17 cellular contexts compared by ENCODE assay signal in the genomic region with DNA sequence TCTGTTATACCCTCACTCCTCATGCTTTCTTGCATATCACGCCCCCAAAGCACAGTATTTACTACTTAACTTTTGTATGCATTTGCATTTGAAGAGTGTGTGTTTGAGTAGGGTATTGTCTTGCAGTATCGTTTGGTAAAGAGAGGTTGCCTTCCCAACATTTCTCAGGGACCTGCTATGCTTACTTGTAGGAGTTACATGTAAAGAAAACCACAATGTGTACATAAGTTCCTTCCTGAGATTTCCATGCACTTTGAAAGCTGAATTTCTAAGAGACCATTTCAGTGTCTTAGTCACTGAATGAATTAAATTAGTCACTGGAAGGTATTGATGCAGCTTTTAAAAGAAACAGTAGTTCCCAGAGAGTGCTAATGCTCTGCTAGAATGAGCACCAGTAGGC.
A peak's percentile ranks its signal among the peaks of the same experiment; 100 is the strongest.
DNase-seq lines count a peak whose midpoint lies in the region; ATAC-seq and TF ChIP-seq lines count a peak whose summit lies in the region.
"Had no signal": no experiment of that assay in that cellular context is flagged by ENCODE, and none has a peak within 500 bp of the region (broad histone marks: within the 10 kb centered on the region; RNA-seq: fewer than 3 reads in every experiment).

No MANE protein-coding gene starts in this region.

- no peak overlapping the region for H4K5ac ChIP-seq in H9 (ENCODE audit: insufficient read length, low read depth, low read length)

- H3K4me1 Mint-ChIP-seq in H9, result peaks cover 50 to 53% of the 10 kb centered on the region in 2 experiments
- H3K4me1 Mint-ChIP-seq: stimulated activated memory B cell treated with anti-CD40 and anti-IgM and Interleukin-4, amounts not matched to agents 10 μg/mL and 1 μg/mL and 100 μg/mL, for 72 hours had no signal

- H3K14ac ChIP-seq in H9 (ENCODE audit: insufficient read depth, low read length), result no peak overlapping the region

- WGBS in H9 (ENCODE audit: extremely low coverage, insufficient read length, low lambda C conversion rate), result no CpG with 5 or more reads among the region's 2 CpGs

- no peak overlapping the region for H2BK5ac ChIP-seq in H9 (ENCODE audit: insufficient read length, low read length)

- no peaks in the 10 kb centered on the region for H3K27me3 Mint-ChIP-seq in H9 (ENCODE audit: low read depth)
- H3K27me3 Mint-ChIP-seq: dendritic cell treated with granulocyte-macrophage colony-stimulating factor and Interleukin-4, amounts not matched to agents 40 ng/mL and 50 ng/mL, for 4 days; stimulated activated memory B cell treated with anti-CD40 and anti-IgM and Interleukin-4, amounts not matched to agents 10 μg/mL and 1 μg/mL and 100 μg/mL, for 72 hours had no signal

- no peaks in the 10 kb centered on the region for H3K9me3 ChIP-seq in H9 (ENCODE audit: control insufficient read depth, low read depth, low read length)
- H3K9me3 ChIP-seq in PC-3 (ENCODE audit: low read length), result no peaks in the 10 kb centered on the region
- H3K9me3 ChIP-seq: right lobe of liver, thyroid gland had no signal

- no peaks in the 10 kb centered on the region for H3K36me3 ChIP-seq in PC-3 (ENCODE audit: low read depth, low read length)
- H3K36me3 ChIP-seq: right lobe of liver, thyroid gland had no signal

- no peaks in the 10 kb centered on the region for H4K20me1 ChIP-seq in H9 (ENCODE audit: control insufficient read depth, insufficient read depth, insufficient read length)
- H4K20me1 ChIP-seq in PC-3 (ENCODE audit: low read length), result no peaks in the 10 kb centered on the region

- no peaks in the 10 kb centered on the region for H3K79me1 ChIP-seq in H9 (ENCODE audit: insufficient read depth, low read depth, low read length, poor library complexity, severe bottlenecking)

- CTCF ChIA-PET in PC-3 (lab: Charles Lee), result interaction anchor here (0.5 to 0.9 kb wide), 2 partner anchors 123 to 647 kb away, joined by 3 read pairs; no protein-coding TSS in a partner anchor

- H2AK5ac ChIP-seq in H9 (ENCODE audit: insufficient read length, low read length), result no peak overlapping the region

- H3K9ac ChIP-seq in H9 (ENCODE audit: extremely low read depth, insufficient read length, low read length), result no peak overlapping the region
- H3K9ac ChIP-seq in PC-3 (ENCODE audit: low read length), result no peak overlapping the region

- no peak overlapping the region for H3K4ac ChIP-seq in H9 (ENCODE audit: low read depth, low read length)

- H2AFZ ChIP-seq in H9 (ENCODE audit: low read length) (no peak overlapping the region), PC-3 (ENCODE audit: low read length) (no peak overlapping the region)

- H2BK12ac ChIP-seq in H9 (ENCODE audit: insufficient read length, low read depth, low read length), result no peak overlapping the region

- no peaks in the 10 kb centered on the region for H3K9me2 ChIP-seq in PC-3 (replicated peaks; ENCODE audit: low read length)

- H3K4me3 Mint-ChIP-seq in H9, result peak overlapping the region in 1 of 2 experiments; percentile 5; a peak in 1 of 5 replicates
- H3K4me3 Mint-ChIP-seq: activated naive CD8-positive, alpha-beta T cell; activated T-cell treated with anti-CD3 and anti-CD28 coated beads, Interleukin-2, amount 50 U/mL, for 4 hours; dendritic cell treated with granulocyte-macrophage colony-stimulating factor and Interleukin-4, amounts not matched to agents 40 ng/mL and 50 ng/mL, for 4 days; stimulated activated memory B cell treated with anti-CD40 and anti-IgM and Interleukin-4, amounts not matched to agents 10 μg/mL and 1 μg/mL and 100 μg/mL, for 72 hours had no signal

- H3K4me2 ChIP-seq in H9 (ENCODE audit: insufficient read depth, insufficient read length, low read length) (peak overlapping the region; percentile 32), PC-3 (ENCODE audit: low read length) (peak overlapping the region; percentile 57)

- H3K18ac ChIP-seq in H9 (ENCODE audit: insufficient read length, low read depth, low read length), result no peak overlapping the region

- H2BK15ac ChIP-seq in H9 (ENCODE audit: low read depth, low read length), result no peak overlapping the region

- no peaks in the 10 kb centered on the region for H3K79me2 ChIP-seq in H9 (ENCODE audit: insufficient read depth, low read length)
- no peaks in the 10 kb centered on the region for H3K79me2 ChIP-seq in PC-3 (ENCODE audit: low read length)

- H3T11ph ChIP-seq in H9 (ENCODE audit: low read length), result no peak overlapping the region

- no peak overlapping the region for H3K56ac ChIP-seq in H9 (ENCODE audit: insufficient read length, low read depth, low read length)

- POLR2A ChIA-PET in PC-3 (lab: Charles Lee; ENCODE audit: unreplicated experiment), result no interaction called here

- H3F3A ChIP-seq in PC-3 (ENCODE audit: low read length, unreplicated experiment), result no peaks in the 10 kb centered on the region

- no peaks in the 10 kb centered on the region for H3K9me3 Mint-ChIP-seq in H9
- H3K9me3 Mint-ChIP-seq: activated T-cell treated with anti-CD3 and anti-CD28 coated beads, Interleukin-2, amount 50 U/mL, for 4 hours; dendritic cell treated with granulocyte-macrophage colony-stimulating factor and Interleukin-4, amounts not matched to agents 40 ng/mL and 50 ng/mL, for 4 days; stimulated activated memory B cell treated with anti-CD40 and anti-IgM and Interleukin-4, amounts not matched to agents 10 μg/mL and 1 μg/mL and 100 μg/mL, for 72 hours had no signal

- H3K27ac Mint-ChIP-seq in H9, result peak overlapping the region in 2 of 3 experiments; percentile 74 to 89; a peak in 3 of 7 replicates
- H3K27ac Mint-ChIP-seq: activated naive CD8-positive, alpha-beta T cell; dendritic cell treated with granulocyte-macrophage colony-stimulating factor and Interleukin-4, amounts not matched to agents 40 ng/mL and 50 ng/mL, for 4 days; stimulated activated memory B cell treated with anti-CD40 and anti-IgM and Interleukin-4, amounts not matched to agents 10 μg/mL and 1 μg/mL and 100 μg/mL, for 72 hours had no signal

- H4K91ac ChIP-seq in H9 (ENCODE audit: insufficient read length, low read depth, low read length), result no peak overlapping the region

- no peaks in the 10 kb centered on the region for H3K36me3 Mint-ChIP-seq in H9 (ENCODE audit: insufficient read depth in 1 of 3, low read depth in 3 of 3)
- H3K36me3 Mint-ChIP-seq: activated naive CD8-positive, alpha-beta T cell; stimulated activated memory B cell treated with anti-CD40 and anti-IgM and Interleukin-4, amounts not matched to agents 10 μg/mL and 1 μg/mL and 100 μg/mL, for 72 hours had no signal

- BruUV-seq in PC-3 (replicated peaks; lab: Mats Ljungman, UMichigan), result no TSS peak

- no peak overlapping the region for H3K23ac ChIP-seq in H9 (ENCODE audit: insufficient read length, low read depth, low read length)

- H2BK20ac ChIP-seq in H9 (ENCODE audit: low read depth, low read length, poor library complexity, severe bottlenecking), result no peak overlapping the region

- TF ChIP-seq CTCF in H9 (conservative IDR thresholded peaks at IDR 0.05) (no peak), PC-3 (conservative IDR thresholded peaks at IDR 0.05; ENCODE audit: low read depth, low read length) (no peak)

- no peak overlapping the region for H4K8ac ChIP-seq in H9 (replicated peaks; ENCODE audit: insufficient read length, low read depth, low read length)

- ATAC-seq in PC-3, result peak; percentile 96
- ATAC-seq in esophagus mucosa, result peak; percentile 41
- no peak for ATAC-seq in GM18517 (IDR thresholded peaks at IDR 0.05; ENCODE audit: unreplicated experiment)
- ATAC-seq: activated T-cell treated with anti-CD3 and anti-CD28 coated beads, Interleukin-2, amount 50 U/mL, for 4 hours; right lobe of liver; stimulated activated memory B cell treated with anti-CD40 and anti-IgM and Interleukin-4, amounts not matched to agents 10 μg/mL and 1 μg/mL and 100 μg/mL, for 72 hours had no signal

- H3K4me1 ChIP-seq in H9 (ENCODE audit: insufficient read depth, low read length) (peaks cover 2% of the 10 kb centered on the region; the same call in 1 of the 2 replicates), PC-3 (ENCODE audit: insufficient read depth, low read length) (peaks cover 26% of the 10 kb centered on the region)
- H3K4me1 ChIP-seq: right lobe of liver, thyroid gland had no signal

- H3K4me3 ChIP-seq in PC-3 (ENCODE audit: low read length), result no peak overlapping the region
- H3K4me3 ChIP-seq: right lobe of liver, SK-N-MC, thyroid gland had no signal

- intact Hi-C loops in PC-3 (cut with micrococcal nuclease), result loop anchor here (2.0 to 5.0 kb wide), 2 partner anchors 66 to 203 kb away; a partner anchor contains a TSS

- H3K27me3 ChIP-seq in H9 (ENCODE audit: insufficient read depth, low read length) (no peaks in the 10 kb centered on the region), PC-3 (ENCODE audit: low read length) (no peaks in the 10 kb centered on the region)
- H3K27me3 ChIP-seq: right lobe of liver, thyroid gland had no signal

- no peak overlapping the region for H2BK120ac ChIP-seq in H9 (ENCODE audit: low read depth, low read length, poor library complexity, severe bottlenecking)

- no peaks in the 10 kb centered on the region for H3K23me2 ChIP-seq in H9 (ENCODE audit: insufficient read length, low read depth, low read length, poor library complexity, severe bottlenecking)

- peak overlapping the region; percentile 75 for H3K27ac ChIP-seq in H9 (ENCODE audit: insufficient read length, low read depth, low read length)
- peak overlapping the region; percentile 73 for H3K27ac ChIP-seq in PC-3 (ENCODE audit: low read length)
- H3K27ac ChIP-seq: right lobe of liver, SK-N-MC, thyroid gland had no signal

- no peak for DNase-seq in H9
- DNase-seq in PC-3, result peak; percentile 85
- DNase-seq in renal cortical epithelial cell (ENCODE audit: low read depth), result peak; percentile 86
- no peak for DNase-seq in T1000 (lab: John Stamatoyannopoulos, UW)
- no peak for DNase-seq in HUDEP-2 (lab: John Stamatoyannopoulos, UW; ENCODE audit: unreplicated experiment in 76 of 76)
- DNase-seq: activated T-cell treated with anti-CD3 and anti-CD28 coated beads, Interleukin-2, amount 50 U/mL, for 4 hours; head of caudate nucleus; NCI-H1436 treated with DMSO at 0.1 percent for 48 hours; NCI-H2171; right lobe of liver; thyroid gland had no signal

Comparison
In these comparisons a context has a peak if more than half of its experiments do, and no peak if none do; other contexts are left out.
1. DNase-seq: peak in PC-3 (single experiment) and renal cortical epithelial cell (single experiment); none in H9 (single experiment), T1000 (single experiment) and HUDEP-2 (0 of 76).